In genomic region chr4:146343199-146343598, GRCh38 we compare ENCODE assay signal across 10 cellular contexts.
A peak's percentile ranks its signal among the peaks of the same experiment; 100 is the strongest.
DNase-seq lines count a peak whose midpoint lies in the region; ATAC-seq, FAIRE-seq and TF ChIP-seq lines count a peak whose summit lies in the region.
"Had no signal": no experiment of that assay in that cellular context is flagged by ENCODE, and none has a peak within 500 bp of the region (broad histone marks: within the 10 kb centered on the region; RNA-seq: fewer than 3 reads in every experiment).

No MANE protein-coding gene starts in this region.

- H3K36me3 ChIP-seq in GM12878 (ENCODE audit: control insufficient read depth in 2 of 2, insufficient read depth in 2 of 2, low read length in 1 of 2), result no peaks in the 10 kb centered on the region
- H3K36me3 ChIP-seq in MM.1S (replicated peaks; ENCODE audit: insufficient read depth, low read length), result no peaks in the 10 kb centered on the region
- H3K36me3 ChIP-seq: left ventricle myocardium inferior had no signal

- no peak overlapping the region for H3K9ac ChIP-seq in GM12878 (ENCODE audit: control insufficient read depth, insufficient read depth, low read length)
- no peak overlapping the region for H3K9ac ChIP-seq in MM.1S (ENCODE audit: low read length)

- TF ChIP-seq RAD21 in GM12878 (IDR thresholded peaks at IDR 0.05; ENCODE audit: insufficient read depth, low read depth, low read length), result no peak

- CTCF ChIA-PET in GM12878 (lab: Yijun Ruan, JAX), result interaction anchor here (0.6 to 15.2 kb wide), 37 partner anchors 11 to 1247 kb away, joined by 3 to 173 read pairs (median 4); partner anchors contain the start of gene SLC10A7

- POLR2A ChIA-PET in GM12878 (lab: Charles Lee), result no interaction called here

- no peaks in the 10 kb centered on the region for H3K9me3 ChIP-seq in GM12878 (replicated peaks; ENCODE audit: control insufficient read depth, insufficient read depth, low read length)
- H3K9me3 ChIP-seq in MM.1S (replicated peaks; ENCODE audit: insufficient read depth, low read length), result no peaks in the 10 kb centered on the region
- H3K9me3 ChIP-seq: left ventricle myocardium inferior had no signal

- DNase-seq in GM12878 (ENCODE audit: low read depth, low spot score), result peak; percentile 53
- DNase-seq in MM.1S, result no peak
- no peak for DNase-seq in SK-N-DZ (ENCODE audit: low spot score)
- DNase-seq in NCI-H2196 (lab: John Stamatoyannopoulos, UW; ENCODE audit: unreplicated experiment), result no peak
- no peak for DNase-seq in NCI-H2171 treated with DMSO at 0.1 percent for 48 hours (lab: John Stamatoyannopoulos, UW)
- DNase-seq: left ventricle myocardium inferior had no signal

- H3K27me3 ChIP-seq in GM12878 (replicated peaks in 1 of 2; ENCODE audit: control insufficient read depth in 2 of 2, insufficient read depth in 2 of 2, low read length in 1 of 2) (no peaks in the 10 kb centered on the region), MM.1S (replicated peaks; ENCODE audit: insufficient read depth, low read length) (no peaks in the 10 kb centered on the region)

- TF ChIP-seq EP300 in GM12878 (IDR thresholded peaks at IDR 0.05; ENCODE audit: borderline replicate concordance in 1 of 2, control insufficient read depth in 1 of 2, low read depth in 2 of 2, low read length in 2 of 2), result no peak

- H3K9me2 ChIP-seq in MM.1S (replicated peaks; ENCODE audit: insufficient read depth, low read length), result no peaks in the 10 kb centered on the region

- RAD21 ChIA-PET in GM12878 (lab: Charles Lee; ENCODE audit: unreplicated experiment), result interaction anchor here (0.9 to 4.4 kb wide), 16 partner anchors 9 to 754 kb away, joined by 3 to 28 read pairs (median 4); partner anchors contain the start of gene SLC10A7

- no peak for TF ChIP-seq POLR2A in GM12878 (IDR thresholded peaks at IDR 0.05; ENCODE audit: low read depth, low read length)

- H4K20me1 ChIP-seq in GM12878 (ENCODE audit: control insufficient read depth, insufficient read depth) (no peaks in the 10 kb centered on the region; the same call in 1 of the 2 replicates), MM.1S (ENCODE audit: insufficient read depth, low read length) (no peaks in the 10 kb centered on the region)

- SMC1A ChIA-PET in GM12878 (lab: Charles Lee; ENCODE audit: uncharacterized antibody, unreplicated experiment), result interaction anchor here (0.6 to 3.9 kb wide), 23 partner anchors 9 to 754 kb away, joined by 3 to 43 read pairs (median 4); no protein-coding TSS in a partner anchor

- no TSS peak for BruUV-seq in GM12878 (replicated peaks; lab: Mats Ljungman, UMichigan)

- H3K4me2 ChIP-seq in GM12878 (ENCODE audit: control insufficient read depth, insufficient read depth) (no peak overlapping the region), MM.1S (ENCODE audit: low read depth, low read length) (no peak overlapping the region)

- intact Hi-C loops in GM12878 (cut with micrococcal nuclease; ENCODE audit: unreplicated experiment), result loop anchor here (1.0 to 10.0 kb wide), 8 partner anchors 178 to 752 kb away; partner anchors contain the start of gene SLC10A7

- H2AFZ ChIP-seq in GM12878 (ENCODE audit: control insufficient read depth, low read depth, low read length), result no peak overlapping the region
- no peak overlapping the region for H2AFZ ChIP-seq in MM.1S (ENCODE audit: low read length)

- no peaks in the 10 kb centered on the region for H3F3A ChIP-seq in MM.1S (ENCODE audit: insufficient read depth, low read length)

- H3K4me3 ChIP-seq in GM12878 (no peak overlapping the region), MM.1S (ENCODE audit: low read length) (no peak overlapping the region)
- H3K4me3 ChIP-seq: left ventricle myocardium inferior had no signal

- H3K4me1 ChIP-seq in GM12878 (ENCODE audit: control insufficient read depth, insufficient read depth, low read length) (peaks cover 13% of the 10 kb centered on the region), MM.1S (ENCODE audit: low read length) (peaks cover 32% of the 10 kb centered on the region)
- H3K4me1 ChIP-seq: left ventricle myocardium inferior had no signal

- H3K27ac ChIP-seq in GM12878 (ENCODE audit: control insufficient read depth, insufficient read depth) (no peak overlapping the region), MM.1S (ENCODE audit: low read length) (no peak overlapping the region)
- H3K27ac ChIP-seq: HL-60, left ventricle myocardium inferior had no signal

- in situ Hi-C loops in GM12878 (cut with MboI), result no loop called here

- FAIRE-seq in GM12878 (lab: Jason Lieb, UNC), result no peak

- TF ChIP-seq CTCF in GM12878 (IDR thresholded peaks at IDR 0.05 in 2 of 3, conservative IDR thresholded peaks at IDR 0.05 in 1 of 3; ENCODE audit: control insufficient read depth in 2 of 3, extremely low read depth in 1 of 3, insufficient read depth in 1 of 3, low read depth in 3 of 3, low read length in 3 of 3) (no peak), MM.1S (IDR thresholded peaks at IDR 0.05; ENCODE audit: low read length) (no peak)

- ATAC-seq in GM18861 (IDR thresholded peaks at IDR 0.05; ENCODE audit: unreplicated experiment) (peak; percentile 91), GM21528 (IDR thresholded peaks at IDR 0.05; ENCODE audit: low FRiP score, unreplicated experiment) (peak; percentile 85), HG03139 (IDR thresholded peaks at IDR 0.05; ENCODE audit: unreplicated experiment) (peak; percentile 80), GM12878 (peak; percentile 90)

- no peaks in the 10 kb centered on the region for H3K79me2 ChIP-seq in GM12878 (ENCODE audit: control insufficient read depth, insufficient read depth, low read length)
- H3K79me2 ChIP-seq in MM.1S (ENCODE audit: low read length), result no peaks in the 10 kb centered on the region

TF ChIP-seq in GM12878, 131 proteins besides CTCF, POLR2A, EP300 and RAD21:
- TF ChIP-seq CEBPZ (IDR thresholded peaks at IDR 0.05; ENCODE audit: low read depth, low read length) (no peak), NFIC (IDR thresholded peaks at IDR 0.05; ENCODE audit: low read depth, low read length) (peak; percentile 27; the same call in 1 of the 2 replicates), PKNOX1 (IDR thresholded peaks at IDR 0.05) (peak; percentile 85), SUZ12 (IDR thresholded peaks at IDR 0.05; ENCODE audit: unreplicated experiment) (no peak), PAX5 (IDR thresholded peaks at IDR 0.05; ENCODE audit: borderline replicate concordance, low read depth, low read length) (peak; percentile 75; the same call in 1 of the 2 replicates), MTA2 (IDR thresholded peaks at IDR 0.05; ENCODE audit: low read depth) (0 out of 2 replicates have a peak, but pooled peaks have one; percentile 11), RUNX3 (IDR thresholded peaks at IDR 0.05; ENCODE audit: low read length) (peak; percentile 87), SPI1 (IDR thresholded peaks at IDR 0.05; ENCODE audit: borderline replicate concordance, insufficient read depth, low read depth, low read length) (peak; percentile 50; the same call in 1 of the 2 replicates), SMAD1 (IDR thresholded peaks at IDR 0.05; ENCODE audit: low read depth, partially characterized antibody) (no peak), ZBED1 (IDR thresholded peaks at IDR 0.05; ENCODE audit: borderline replicate concordance) (no peak), IKZF2 (IDR thresholded peaks at IDR 0.05) (peak in 1 of 2 experiments; percentile 31; a peak in 1 of 4 replicates), NR2F1 (conservative IDR thresholded peaks at IDR 0.05) (0 out of 2 replicates have a peak, but pooled peaks have one; percentile 14), FOXM1 (IDR thresholded peaks at IDR 0.05; ENCODE audit: low read depth, low read length) (no peak)
TF ChIP-seq in GM12878: peak in this region for 8.
